ENCODE assay signal across 1 cellular context in genomic region chr1:8911416-8912309, GRCh38.
TF ChIP-seq lines count a peak whose summit lies in the region.

No MANE protein-coding gene starts in this region.

TF ChIP-seq in H1, 55 proteins besides CTCF, POLR2A, EP300 and RAD21:
- TF ChIP-seq EZH2 (IDR thresholded peaks at IDR 0.05; ENCODE audit: low read depth, low read length, severe bottlenecking) (no peak), POU5F1 (IDR thresholded peaks at IDR 0.05; ENCODE audit: low read depth, low read length) (no peak), GTF2F1 (IDR thresholded peaks at IDR 0.05; ENCODE audit: borderline replicate concordance, low read depth, low read length) (no peak), SUZ12 (IDR thresholded peaks at IDR 0.05; ENCODE audit: low read length) (no peak), HDAC6 (IDR thresholded peaks at IDR 0.05; ENCODE audit: low read depth, low read length) (no peak)
